ENCODE assay signal across 12 cellular contexts in the genomic region with DNA sequence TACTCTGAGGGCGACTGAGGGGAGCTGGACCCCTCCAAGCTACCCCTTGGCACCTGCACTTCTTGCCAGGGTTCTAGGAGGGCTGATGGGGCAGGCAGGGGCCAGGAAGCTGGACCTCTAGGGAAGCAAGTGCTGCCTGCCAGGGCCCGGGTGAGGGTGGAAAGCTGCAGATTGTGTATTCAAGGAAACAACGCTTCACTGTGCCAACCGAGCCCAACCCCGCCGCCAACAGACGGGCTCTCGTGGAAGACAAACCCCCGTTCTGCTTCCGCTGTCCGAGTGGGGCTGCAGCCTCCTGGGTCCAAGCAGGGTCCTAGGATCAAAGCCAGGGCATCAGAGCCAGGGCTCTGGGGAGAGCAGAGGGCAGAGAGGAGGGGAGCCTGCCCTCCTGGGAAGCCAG. TPM values are rescaled to one million over a fixed set of nuclear protein-coding genes. Genes with fewer than 3 reads are reported as not detected.
DNase-seq lines count a peak whose midpoint lies in the region; ATAC-seq, FAIRE-seq and TF ChIP-seq lines count a peak whose summit lies in the region.
"Had no signal": no experiment of that assay in that cellular context is flagged by ENCODE, and none has a peak within 500 bp of the region (broad histone marks: within the 10 kb centered on the region; RNA-seq: fewer than 3 reads in every experiment).

No MANE protein-coding gene starts in this region.

- CTCF ChIA-PET in T-cell (lab: Charles Lee), result interaction anchor here in 1 of 2 donors (0.9 to 1.1 kb wide), 2 partner anchors 89 to 164 kb away, joined by 3 read pairs; no protein-coding TSS in a partner anchor

- H3K27me3 Mint-ChIP-seq in T-cell, result no peaks in the 10 kb centered on the region

- intact Hi-C loops in left colon (cut with DNase I, micrococcal nuclease), result no loop called here

- no peak for FAIRE-seq in small intestine (lab: Jason Lieb, UNC)

- H3K27ac Mint-ChIP-seq in T-cell, result peak overlapping the region; percentile 69 to 79
- H3K27ac Mint-ChIP-seq: activated naive CD4-positive, alpha-beta T cell treated with anti-CD3 and anti-CD28 coated beads, Interleukin-2, amount 10 ng/mL, durations not matched to agents 7 days and 5 days had no signal

- no peaks in the 10 kb centered on the region for H3K36me3 ChIP-seq in small intestine (ENCODE audit: control insufficient read depth in 2 of 2, insufficient read depth in 2 of 2, low read length in 2 of 2)

- no peaks in the 10 kb centered on the region for H3K9me3 Mint-ChIP-seq in T-cell
- H3K9me3 Mint-ChIP-seq: activated naive CD4-positive, alpha-beta T cell treated with anti-CD3 and anti-CD28 coated beads, Interleukin-2, amount 10 ng/mL, durations not matched to agents 7 days and 5 days had no signal

- peak overlapping the region; percentile 86 to 95 (median 91) for H3K4me3 Mint-ChIP-seq in T-cell

- H3K4me3 ChIP-seq in HL-60 (replicated peaks; ENCODE audit: insufficient read depth, low read length), result peak overlapping the region; percentile 89
- H3K4me3 ChIP-seq in small intestine (ENCODE audit: low read depth in 1 of 2, low read length in 2 of 2), result peak overlapping the region in 1 of 2 donors; percentile 97

- H3K4me1 ChIP-seq in small intestine (ENCODE audit: control insufficient read depth in 2 of 2, insufficient read depth in 1 of 2, low read depth in 1 of 2, low read length in 1 of 2), result peaks cover 6 to 13% of the 10 kb centered on the region in 2 donors

- H3K4me1 Mint-ChIP-seq in T-cell, result peaks cover 68 to 81% (median 73%) of the 10 kb centered on the region in 3 donors

- DNase-seq in HL-60 (ENCODE audit: low read depth in 1 of 2, low spot score in 1 of 2), result no peak
- DNase-seq in T-cell, result peak in 1 of 34 experiments; percentile 1
- peak in 1 of 2 donors; percentile 77 for DNase-seq in left colon
- DNase-seq in small intestine, result peak; percentile 61
- DNase-seq in activated gamma-delta T cell (lab: John Stamatoyannopoulos, UW), result no peak
- DNase-seq: activated naive CD4-positive, alpha-beta T cell treated with anti-CD3 and anti-CD28 coated beads, Interleukin-2, amount 10 ng/mL, durations not matched to agents 7 days and 5 days; islet precursor cell; NCI-H2227 treated with DMSO at 0.1 percent for 48 hours had no signal

- no peak for TF ChIP-seq CTCF in HL-60 (IDR thresholded peaks at IDR 0.05; ENCODE audit: insufficient read depth, low read length)

- ATAC-seq in T-cell (replicated peaks in 1 of 4), result no peak
- peak; percentile 39 for ATAC-seq in left colon
- no peak for ATAC-seq in HG03097 (IDR thresholded peaks at IDR 0.05; ENCODE audit: low FRiP score, unreplicated experiment)
- ATAC-seq in HG03521 (IDR thresholded peaks at IDR 0.05; ENCODE audit: unreplicated experiment), result no peak

- POLR2A ChIA-PET in T-cell (lab: Charles Lee), result interaction anchor here in 1 of 2 donors (0.6 kb wide), 2 partner anchors 25 to 1682 kb away, joined by 4 to 8 read pairs; no protein-coding TSS in a partner anchor

- peak overlapping the region; percentile 88 for H3K27ac ChIP-seq in HL-60 (replicated peaks)
- H3K27ac ChIP-seq in small intestine (ENCODE audit: low read depth in 1 of 2, low read length in 1 of 2), result peak overlapping the region; percentile 90 to 92

- H3K27me3 ChIP-seq in HL-60 (ENCODE audit: insufficient read depth, poor library complexity, severe bottlenecking), result peaks cover 2% of the 10 kb centered on the region
- H3K27me3 ChIP-seq in small intestine (ENCODE audit: control insufficient read depth in 2 of 2, insufficient read depth in 2 of 2, low read length in 2 of 2), result no peaks in the 10 kb centered on the region

- 15 to 51% (median 24%) methylated on average over 11 of the region's 11 CpGs for WGBS in small intestine, 3 donors

- no peaks in the 10 kb centered on the region for H3K9me3 ChIP-seq in small intestine (ENCODE audit: control insufficient read depth, low read depth)

- peaks cover 7% of the 10 kb centered on the region for H3K36me3 Mint-ChIP-seq in T-cell

RNA-seq across cellular contexts. Expression of a gene that starts 3.2 kb away (rescaled TPM):
- total RNA-seq in T-cell (100 to 1,000 TPM in 1 of 5 donors, 10 to 100 TPM in 4; 49.1 to 125 (median 63.6) TPM), left colon (100 to 1,000 TPM; 164 to 178 TPM)
- 100 to 1,000 TPM; 147 to 149 (median 149) TPM for polyA plus RNA-seq in small intestine

RNA-seq across cellular contexts. Expression of a gene that starts 25.4 kb away (rescaled TPM):
- total RNA-seq in T-cell, result 1 to 10 TPM; 1.0 to 4.0 (median 3.6) TPM
- 1 to 10 TPM in 1 of 2 donors, not detected in 1; 1.9 TPM for total RNA-seq in left colon
- 1 to 10 TPM in 2 of 3 donors, under 1 TPM in 1; 0.21 to 6.9 (median 3.8) TPM for polyA plus RNA-seq in small intestine
- total RNA-seq: epithelial cell of proximal tubule had no signal

RNA-seq across cellular contexts. Expression of a gene that starts 43.7 kb away (rescaled TPM):
- total RNA-seq in T-cell (1 to 10 TPM in 3 of 5 donors, not detected in 2; 1.3 to 1.8 (median 1.5) TPM), left colon (not detected)
- polyA plus RNA-seq in small intestine, result 1 to 10 TPM in 2 of 3 donors, not detected in 1; 1.1 to 1.6 TPM
- total RNA-seq: epithelial cell of proximal tubule, subcutaneous adipose tissue had no signal
